1 cellular context compared by ENCODE assay signal in the genomic region with DNA sequence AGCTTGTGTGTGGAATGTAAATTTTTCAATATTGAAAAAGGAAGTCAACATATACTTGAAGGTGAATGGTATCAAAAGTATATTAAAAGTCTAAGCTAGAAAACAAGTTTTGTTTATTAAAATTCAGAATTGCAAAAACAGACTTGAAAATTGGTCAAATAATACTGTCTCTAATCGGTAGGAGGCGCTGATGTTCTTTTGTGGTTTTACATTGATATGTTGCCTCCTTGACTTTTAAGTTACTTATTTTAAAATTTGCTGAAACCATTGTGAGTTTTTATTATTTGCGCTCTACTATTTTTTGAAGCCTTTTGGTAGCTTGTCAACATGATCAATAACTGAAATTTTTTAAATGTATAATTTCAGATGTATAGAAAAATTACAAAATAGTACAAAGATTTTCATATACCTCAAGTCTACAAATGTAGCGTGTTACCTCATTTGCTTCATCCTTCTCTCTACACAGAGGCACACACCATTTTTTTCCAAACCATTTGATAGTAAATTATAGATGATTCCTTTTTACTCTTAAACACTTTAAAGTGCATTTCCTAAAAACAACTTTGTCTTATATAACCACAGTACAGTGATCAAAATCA.
TF ChIP-seq lines count a peak whose summit lies in the region.

No MANE protein-coding gene starts in this region.

TF ChIP-seq in WTC11, 78 proteins besides CTCF, POLR2A, EP300 and RAD21 (continued from another document):
- TF ChIP-seq, protein P1, sequence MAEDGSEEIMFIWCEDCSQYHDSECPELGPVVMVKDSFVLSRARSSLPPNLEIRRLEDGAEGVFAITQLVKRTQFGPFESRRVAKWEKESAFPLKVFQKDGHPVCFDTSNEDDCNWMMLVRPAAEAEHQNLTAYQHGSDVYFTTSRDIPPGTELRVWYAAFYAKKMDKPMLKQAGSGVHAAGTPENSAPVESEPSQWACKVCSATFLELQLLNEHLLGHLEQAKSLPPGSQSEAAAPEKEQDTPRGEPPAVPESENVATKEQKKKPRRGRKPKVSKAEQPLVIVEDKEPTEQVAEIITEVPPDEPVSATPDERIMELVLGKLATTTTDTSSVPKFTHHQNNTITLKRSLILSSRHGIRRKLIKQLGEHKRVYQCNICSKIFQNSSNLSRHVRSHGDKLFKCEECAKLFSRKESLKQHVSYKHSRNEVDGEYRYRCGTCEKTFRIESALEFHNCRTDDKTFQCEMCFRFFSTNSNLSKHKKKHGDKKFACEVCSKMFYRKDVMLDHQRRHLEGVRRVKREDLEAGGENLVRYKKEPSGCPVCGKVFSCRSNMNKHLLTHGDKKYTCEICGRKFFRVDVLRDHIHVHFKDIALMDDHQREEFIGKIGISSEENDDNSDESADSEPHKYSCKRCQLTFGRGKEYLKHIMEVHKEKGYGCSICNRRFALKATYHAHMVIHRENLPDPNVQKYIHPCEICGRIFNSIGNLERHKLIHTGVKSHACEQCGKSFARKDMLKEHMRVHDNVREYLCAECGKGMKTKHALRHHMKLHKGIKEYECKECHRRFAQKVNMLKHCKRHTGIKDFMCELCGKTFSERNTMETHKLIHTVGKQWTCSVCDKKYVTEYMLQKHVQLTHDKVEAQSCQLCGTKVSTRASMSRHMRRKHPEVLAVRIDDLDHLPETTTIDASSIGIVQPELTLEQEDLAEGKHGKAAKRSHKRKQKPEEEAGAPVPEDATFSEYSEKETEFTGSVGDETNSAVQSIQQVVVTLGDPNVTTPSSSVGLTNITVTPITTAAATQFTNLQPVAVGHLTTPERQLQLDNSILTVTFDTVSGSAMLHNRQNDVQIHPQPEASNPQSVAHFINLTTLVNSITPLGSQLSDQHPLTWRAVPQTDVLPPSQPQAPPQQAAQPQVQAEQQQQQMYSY (CRISPR knock-in tag; IDR thresholded peaks at IDR 0.05) = no peak
- TF ChIP-seq, protein P2, sequence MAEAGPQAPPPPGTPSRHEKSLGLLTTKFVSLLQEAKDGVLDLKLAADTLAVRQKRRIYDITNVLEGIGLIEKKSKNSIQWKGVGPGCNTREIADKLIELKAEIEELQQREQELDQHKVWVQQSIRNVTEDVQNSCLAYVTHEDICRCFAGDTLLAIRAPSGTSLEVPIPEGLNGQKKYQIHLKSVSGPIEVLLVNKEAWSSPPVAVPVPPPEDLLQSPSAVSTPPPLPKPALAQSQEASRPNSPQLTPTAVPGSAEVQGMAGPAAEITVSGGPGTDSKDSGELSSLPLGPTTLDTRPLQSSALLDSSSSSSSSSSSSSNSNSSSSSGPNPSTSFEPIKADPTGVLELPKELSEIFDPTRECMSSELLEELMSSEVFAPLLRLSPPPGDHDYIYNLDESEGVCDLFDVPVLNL (CRISPR knock-in tag; IDR thresholded peaks at IDR 0.05; ENCODE audit: borderline replicate concordance, low read depth) = no peak
- TF ChIP-seq RORB (CRISPR knock-in tag; IDR thresholded peaks at IDR 0.05) = no peak
- no peak for TF ChIP-seq FOXJ3 (CRISPR knock-in tag; IDR thresholded peaks at IDR 0.05; ENCODE audit: borderline replicate concordance)
- no peak for TF ChIP-seq NFATC4 (CRISPR knock-in tag; IDR thresholded peaks at IDR 0.05)
TF ChIP-seq in WTC11: peak in this region for 0.
